ENCODE assay signal across 18 cellular contexts in genomic region chr1:224882264-224882663, GRCh38. TPM values are rescaled to one million over a fixed set of nuclear protein-coding genes. Genes with fewer than 3 reads are reported as not detected.
A peak's percentile ranks its signal among the peaks of the same experiment; 100 is the strongest.
DNase-seq lines count a peak whose midpoint lies in the region; ATAC-seq, FAIRE-seq and TF ChIP-seq lines count a peak whose summit lies in the region.
"Had no signal": no experiment of that assay in that cellular context is flagged by ENCODE, and none has a peak within 500 bp of the region (broad histone marks: within the 10 kb centered on the region; RNA-seq: fewer than 3 reads in every experiment).

No MANE protein-coding gene starts in this region.

- H3K4me3 ChIP-seq in right lobe of liver = no peak overlapping the region
- no peak overlapping the region for H3K4me3 ChIP-seq in HepG2 (replicated peaks in 1 of 3; ENCODE audit: insufficient read depth in 1 of 3, low read depth in 2 of 3, low read length in 3 of 3)
- H3K4me3 ChIP-seq in neuronal stem cell (ENCODE audit: low read length in 2 of 2) = no peak overlapping the region
- H3K4me3 ChIP-seq: BLaER1 treated with 17β-estradiol and CSF1 and Interleukin-3, amounts not matched to agents 10 nM and 100 nM; GM12878; GM23248 had no signal

- peaks cover 14 to 23% of the 10 kb centered on the region in 2 donors for H3K9me3 Mint-ChIP-seq in stimulated activated naive CD8-positive, alpha-beta T cell treated with anti-CD3 and anti-CD28 coated beads, Interleukin-15, amount 100 ng/mL, for 72 hours

- no peak overlapping the region for H3K4ac ChIP-seq in neuronal stem cell (ENCODE audit: low read length)

- no peaks in the 10 kb centered on the region for H3K79me2 ChIP-seq in HepG2 (ENCODE audit: insufficient read depth, low read length)

- CTCF ChIA-PET in HepG2 (lab: Yijun Ruan, JAX; ENCODE audit: low intra/inter-chr PET ratio, low total read pairs) = no interaction called here

- H4K8ac ChIP-seq in neuronal stem cell (ENCODE audit: low read depth, low read length) = no peak overlapping the region

- H3K27ac ChIP-seq in right lobe of liver (no peak overlapping the region), HepG2 (ENCODE audit: extremely low read length, insufficient read depth, low read length) (no peak overlapping the region), neuronal stem cell (replicated peaks; ENCODE audit: low read length) (no peak overlapping the region)
- H3K27ac ChIP-seq: BLaER1 treated with 17β-estradiol and CSF1 and Interleukin-3, amounts not matched to agents 10 nM and 100 nM; GM23248 had no signal

- no peak overlapping the region for H2BK5ac ChIP-seq in neuronal stem cell (ENCODE audit: low read length)

- H3K27me3 ChIP-seq in right lobe of liver (no peaks in the 10 kb centered on the region), HepG2 (ENCODE audit: control insufficient read depth in 1 of 2, insufficient read depth in 2 of 2, low read length in 2 of 2) (no peaks in the 10 kb centered on the region), neuronal stem cell (ENCODE audit: control insufficient read depth in 3 of 3, insufficient read depth in 3 of 3, low read depth in 1 of 3, low read length in 3 of 3) (no peaks in the 10 kb centered on the region)
- H3K27me3 ChIP-seq: BLaER1 treated with 17β-estradiol and CSF1 and Interleukin-3, amounts not matched to agents 10 nM and 100 nM had no signal

- no peak for TF ChIP-seq RAD21 in HepG2 (CRISPR knock-in tag; IDR thresholded peaks at IDR 0.05)

- BruUV-seq in HepG2 (replicated peaks; lab: Mats Ljungman, UMichigan) = no TSS peak

- H3K36me3 ChIP-seq in right lobe of liver (no peaks in the 10 kb centered on the region), HepG2 (replicated peaks in 1 of 2; ENCODE audit: control insufficient read depth in 1 of 2, insufficient read depth in 2 of 2, low read length in 2 of 2) (no peaks in the 10 kb centered on the region), neuronal stem cell (replicated peaks in 1 of 2; ENCODE audit: control insufficient read depth in 2 of 2, insufficient read depth in 2 of 2, low read length in 2 of 2) (no peaks in the 10 kb centered on the region)
- H3K36me3 ChIP-seq: BLaER1 treated with 17β-estradiol and CSF1 and Interleukin-3, amounts not matched to agents 10 nM and 100 nM had no signal

- H3K4me1 ChIP-seq in right lobe of liver (peaks cover 0 to 27% (median 5%) of the 10 kb centered on the region in 4 donors), HepG2 (ENCODE audit: insufficient read depth, low read length) (peaks cover 30% of the 10 kb centered on the region), neuronal stem cell (ENCODE audit: control insufficient read depth in 2 of 2, insufficient read depth in 1 of 2, low read depth in 1 of 2, low read length in 2 of 2) (peaks cover 3 to 10% of the 10 kb centered on the region in 2 donors)

- no peaks in the 10 kb centered on the region for H3K79me1 ChIP-seq in neuronal stem cell (ENCODE audit: low read depth, low read length)

- no peak overlapping the region for H3K27ac Mint-ChIP-seq in stimulated activated naive CD8-positive, alpha-beta T cell treated with anti-CD3 and anti-CD28 coated beads, Interleukin-15, amount 100 ng/mL, for 72 hours
- H3K27ac Mint-ChIP-seq: CD8-positive, alpha-beta T cell had no signal

- H3K9me3 ChIP-seq in right lobe of liver (no peaks in the 10 kb centered on the region), HepG2 (ENCODE audit: low read length) (peaks cover 13% of the 10 kb centered on the region), neuronal stem cell (replicated peaks in 1 of 2; ENCODE audit: control insufficient read depth in 2 of 2, insufficient read depth in 1 of 2, low read depth in 1 of 2, low read length in 2 of 2) (no peaks in the 10 kb centered on the region)

- WGBS in right lobe of liver (ENCODE audit: insufficient coverage, low coverage, low lambda C conversion rate, missing lambda C conversion rate) = 40% methylated on average over 4 of the region's 4 CpGs
- WGBS in HepG2 (ENCODE audit: low lambda C conversion rate) = 47% methylated on average over 4 of the region's 4 CpGs
- WGBS in neuronal stem cell (ENCODE audit: extremely low coverage in 2 of 2, insufficient read length in 2 of 2, insufficient replicate concordance in 1 of 2), 2 donors = no CpG with 5 or more reads among the region's 4 CpGs

- DNase-seq in right lobe of liver (no peak), HepG2 (ENCODE audit: low spot score) (no peak), left lobe of liver (ENCODE audit: low spot score) (no peak), neuronal stem cell (ENCODE audit: low spot score) (no peak)
- no peak for DNase-seq in stimulated activated naive CD8-positive, alpha-beta T cell treated with anti-CD3 and anti-CD28 coated beads, Interleukin-15, amount 100 ng/mL, for 72 hours
- DNase-seq: 8988T; Calu3; CD8-positive, alpha-beta T cell; DMS53; DND-41; EL; GM23248; H9 had no signal

- H3K18ac ChIP-seq in neuronal stem cell (ENCODE audit: low read length) = no peak overlapping the region

- H3K4me3 Mint-ChIP-seq in stimulated activated naive CD8-positive, alpha-beta T cell treated with anti-CD3 and anti-CD28 coated beads, Interleukin-15, amount 100 ng/mL, for 72 hours = no peak overlapping the region
- H3K4me3 Mint-ChIP-seq: CD8-positive, alpha-beta T cell; H9 had no signal

- H2AFZ ChIP-seq in HepG2 (ENCODE audit: low read length) (no peak overlapping the region), neuronal stem cell (ENCODE audit: low read length) (no peak overlapping the region)
- H2AFZ ChIP-seq: GM23248 had no signal

- H3K14ac ChIP-seq in neuronal stem cell (ENCODE audit: low read length) = no peak overlapping the region

- no peak overlapping the region for H2AK5ac ChIP-seq in neuronal stem cell (ENCODE audit: low read depth, low read length)

- no peak overlapping the region for H3K23ac ChIP-seq in neuronal stem cell (ENCODE audit: low read depth, low read length, poor library complexity)

- intact Hi-C loops in right lobe of liver (cut with DNase I) = no loop called here
- intact Hi-C loops in HepG2 (cut with micrococcal nuclease; ENCODE audit: unreplicated experiment) = no loop called here

- H2BK120ac ChIP-seq in neuronal stem cell (ENCODE audit: low read depth, low read length) = no peak overlapping the region

- peak overlapping the region; percentile 37 for H2BK15ac ChIP-seq in neuronal stem cell (ENCODE audit: low read length)

- no peak for FAIRE-seq in HepG2 (lab: Jason Lieb, UNC)
- FAIRE-seq: GM19239 had no signal

- H3K4me1 Mint-ChIP-seq in stimulated activated naive CD8-positive, alpha-beta T cell treated with anti-CD3 and anti-CD28 coated beads, Interleukin-15, amount 100 ng/mL, for 72 hours = no peaks in the 10 kb centered on the region

- H3K9ac ChIP-seq in HepG2 (ENCODE audit: insufficient read depth, low read depth, low read length) (no peak overlapping the region), neuronal stem cell (ENCODE audit: low read depth, low read length, poor library complexity) (no peak overlapping the region)
- H3K9ac ChIP-seq: BLaER1 treated with 17β-estradiol and CSF1 and Interleukin-3, amounts not matched to agents 10 nM and 100 nM; GM23248 had no signal

- ATAC-seq in right lobe of liver = peak; percentile 45 to 75 (median 60)
- ATAC-seq in HepG2 = no peak
- peak; percentile 78 for ATAC-seq in left lobe of liver
- ATAC-seq in GM18868 (IDR thresholded peaks at IDR 0.05; ENCODE audit: unreplicated experiment) = no peak
- no peak for ATAC-seq in GM21367 (IDR thresholded peaks at IDR 0.05; ENCODE audit: unreplicated experiment)
- no peak for ATAC-seq in stimulated activated naive CD8-positive, alpha-beta T cell treated with anti-CD3 and anti-CD28 coated beads, Interleukin-15, amount 100 ng/mL, for 72 hours
- ATAC-seq: CD8-positive, alpha-beta T cell had no signal

- TF ChIP-seq POLR2A in right lobe of liver (IDR thresholded peaks at IDR 0.05) (no peak), HepG2 (IDR thresholded peaks at IDR 0.05; ENCODE audit: insufficient read depth in 1 of 2, low read depth in 2 of 2, low read length in 2 of 2) (no peak)

- no peak for TF ChIP-seq CTCF in right lobe of liver (IDR thresholded peaks at IDR 0.05)
- TF ChIP-seq CTCF in HepG2 (CRISPR knock-in tag; IDR thresholded peaks at IDR 0.05) = no peak

- H4K91ac ChIP-seq in neuronal stem cell (ENCODE audit: low read depth, low read length, poor library complexity) = no peak overlapping the region

- H3K4me2 ChIP-seq in HepG2 (ENCODE audit: low read depth, low read length) (no peak overlapping the region), neuronal stem cell (ENCODE audit: insufficient read depth, low read length, poor library complexity, severe bottlenecking) (no peak overlapping the region)

- H3K27me3 Mint-ChIP-seq in stimulated activated naive CD8-positive, alpha-beta T cell treated with anti-CD3 and anti-CD28 coated beads, Interleukin-15, amount 100 ng/mL, for 72 hours = peaks cover 14% of the 10 kb centered on the region

- POLR2A ChIA-PET in HepG2 (lab: Yijun Ruan, JAX) = no interaction called here

- in situ Hi-C loops in HepG2 (cut with HindIII; ENCODE audit: extremely low pct_ligation_motif_present, low pct_unique_long_range_greater_than_20kb) = no loop called here

- TF ChIP-seq EP300 in HepG2 (IDR thresholded peaks at IDR 0.05; ENCODE audit: low read depth in 2 of 2, low read length in 2 of 2) = no peak
- TF ChIP-seq EP300 in HepG2 (CRISPR knock-in tag; IDR thresholded peaks at IDR 0.05; ENCODE audit: borderline replicate concordance) = no peak

- H2BK12ac ChIP-seq in neuronal stem cell (ENCODE audit: low read length) = no peak overlapping the region

- H4K20me1 ChIP-seq in HepG2 (ENCODE audit: insufficient read depth, low read length) = no peaks in the 10 kb centered on the region
- H4K20me1 ChIP-seq: BLaER1 treated with 17β-estradiol and CSF1 and Interleukin-3, amounts not matched to agents 10 nM and 100 nM had no signal

RNA-seq across cellular contexts. Expression of gene DNAH14, which starts 47.2 kb away (rescaled TPM):
- total RNA-seq in right lobe of liver = 10 to 100 TPM in 3 of 6 experiments, 1 to 10 TPM in 3; 8.0 to 17.1 (median 9.7) TPM
- 19.0 and 27.5 TPM in 2 replicates for total RNA-seq in HepG2 (2016; rRNA removed; fragmentation: Illumina TruSeq; extraction: Trizol)
- total RNA-seq in HepG2 (2016; cell fraction: cytosol; rRNA removed; fragmentation: Illumina TruSeq; extraction: Trizol; ENCODE audit: low read depth) = 89.8 and 97.8 TPM in 2 replicates
- 20.4 and 26.4 TPM in 2 replicates for total RNA-seq in HepG2 (2016; cell fraction: insoluble cytoplasmic fraction; rRNA removed; fragmentation: Illumina TruSeq; extraction: Trizol)
- total RNA-seq in HepG2 (2016; cell fraction: membrane; rRNA removed; fragmentation: Illumina TruSeq; extraction: Trizol) = 57.2 and 72.0 TPM in 2 replicates
- total RNA-seq in HepG2 (2016; cell fraction: nucleus; rRNA removed; fragmentation: Illumina TruSeq; extraction: Trizol) = 54.9 and 56.5 TPM in 2 replicates
- 4.5 and 5.8 TPM in 2 replicates for polyA plus RNA-seq in HepG2 (2011; rRNA removed)
- polyA plus RNA-seq in HepG2 (2011; cell fraction: cytosol; rRNA removed) = 1.4 and 2.3 TPM in 2 replicates
- polyA plus RNA-seq in HepG2 (2011; cell fraction: nucleus; rRNA removed) = 6.6 and 9.8 TPM in 2 replicates
- polyA plus RNA-seq in HepG2 (2012) = 6.8 and 8.4 TPM in 2 replicates
- polyA plus RNA-seq in HepG2 (2016; cell fraction: cytosol; fragmentation: Illumina TruSeq; extraction: Trizol; ENCODE audit: low read depth) = 1.5 and 2.7 TPM in 2 replicates
- 10.6 and 11.2 TPM in 2 replicates for polyA plus RNA-seq in HepG2 (2016; cell fraction: insoluble cytoplasmic fraction; fragmentation: Illumina TruSeq; extraction: Trizol; ENCODE audit: low read depth)
- polyA plus RNA-seq in HepG2 (2016; cell fraction: membrane; fragmentation: Illumina TruSeq; extraction: Trizol; ENCODE audit: low read depth) = 2.6 TPM in 2 replicates
- polyA plus RNA-seq in HepG2 (2016; cell fraction: nucleus; fragmentation: Illumina TruSeq; extraction: Trizol; ENCODE audit: insufficient read depth, low read depth) = 21.1 and 25.8 TPM in 2 replicates
- 1.7 and 12.5 TPM in 2 replicates for polyA minus RNA-seq in HepG2 (2011; rRNA and poly(A)+ RNA removed; ENCODE audit: low replicate concordance)
- polyA minus RNA-seq in HepG2 (2011; cell fraction: cytosol; rRNA and poly(A)+ RNA removed) = 7.6 and 8.9 TPM in 2 replicates
- polyA minus RNA-seq in HepG2 (2011; cell fraction: nucleus; rRNA and poly(A)+ RNA removed) = 68.9 and 95.5 TPM in 2 replicates
- total RNA-seq in left lobe of liver = 5.9 TPM
- 28.0 TPM for polyA plus RNA-seq in neuronal stem cell (2013, experiment 1 of 2)
- polyA plus RNA-seq in neuronal stem cell (2013, experiment 2 of 2) = 26.3 TPM
- total RNA-seq: CD8-positive, alpha-beta T cell had no signal

Comparison
In these comparisons a context has a peak if more than half of its experiments do, and no peak if none do; other contexts are left out.
1. ATAC-seq: peak in right lobe of liver (4 of 4) and left lobe of liver (single experiment); none in HepG2 (single experiment), GM18868 (single experiment), GM21367 (single experiment) and stimulated activated naive CD8-positive, alpha-beta T cell treated with anti-CD3 and anti-CD28 coated beads, Interleukin-15, amount 100 ng/mL, for 72 hours (single experiment).